Comparison of ENCODE assay signal across 16 cellular contexts in the genomic region with DNA sequence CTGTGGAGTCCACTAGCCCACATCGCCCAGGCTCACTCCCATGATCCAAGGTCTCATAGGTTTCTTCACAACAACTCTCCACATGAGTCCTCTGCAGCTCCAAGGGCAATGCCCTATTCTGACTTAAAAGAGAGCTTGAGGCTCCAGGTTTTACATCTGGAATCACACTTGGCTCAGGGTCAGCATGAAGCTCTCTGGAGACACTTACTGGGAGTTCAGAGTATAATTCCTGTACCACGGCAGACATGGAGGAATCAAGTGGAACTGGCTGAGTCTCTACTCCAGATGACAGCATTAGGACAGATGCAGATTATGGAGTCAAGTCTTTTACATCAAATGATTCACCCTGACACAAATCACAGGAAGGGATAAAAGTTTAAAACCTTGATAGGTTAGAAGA. TPM values are rescaled to one million over a fixed set of nuclear protein-coding genes. Genes with fewer than 3 reads are reported as not detected.
DNase-seq lines count a peak whose midpoint lies in the region; ATAC-seq lines count a peak whose summit lies in the region.
"Had no signal": no experiment of that assay in that cellular context is flagged by ENCODE, and none has a peak within 500 bp of the region (broad histone marks: within the 10 kb centered on the region; RNA-seq: fewer than 3 reads in every experiment).

No MANE protein-coding gene starts in this region.

- DNase-seq in Right ventricle myocardium superior = no peak
- no peak for DNase-seq in left cardiac atrium
- no peak for DNase-seq in T-cell
- no peak for DNase-seq in epithelial cell of prostate (ENCODE audit: low read depth, low spot score)
- no peak for DNase-seq in stimulated activated naive B cell treated with anti-CD40 and anti-IgM and Interleukin-4, amounts not matched to agents 10 μg/mL and 1 μg/mL and 100 μg/mL, for 72 hours
- no peak for DNase-seq in GF-D8 (lab: John Stamatoyannopoulos, UW)
- no peak for DNase-seq in stimulated activated CD4-positive, alpha-beta T cell treated with anti-CD3 and anti-CD28 coated beads, Interleukin-4, amount 100 ng/mL, for 4 hours
- DNase-seq: activated CD4-positive, CD25-positive, alpha-beta regulatory T cell; activated T-cell treated with anti-CD3 and anti-CD28 coated beads, Interleukin-2, amount 50 U/mL, for 48 hours; immature natural killer cell; midbrain; NCI-H2029 treated with DMSO at 0.1 percent for 48 hours; stimulated activated naive CD8-positive, alpha-beta T cell treated with anti-CD3 and anti-CD28 coated beads, Interleukin-15, Interleukin-2, amounts not matched to agents 100 U/mL and 50 U/mL, for 24 hours; SW 1271 had no signal

- ATAC-seq in Right ventricle myocardium superior (ENCODE audit: poor library complexity) = peak; percentile 18
- ATAC-seq in left cardiac atrium = no peak
- no peak for ATAC-seq in T-cell (replicated peaks in 1 of 4)
- ATAC-seq in stimulated activated naive B cell treated with anti-CD40 and anti-IgM and Interleukin-4, amounts not matched to agents 10 μg/mL and 1 μg/mL and 100 μg/mL, for 72 hours (replicated peaks) = no peak
- ATAC-seq in GM18502 (IDR thresholded peaks at IDR 0.05; ENCODE audit: poor library complexity, unreplicated experiment) = no peak
- ATAC-seq: stimulated activated naive CD8-positive, alpha-beta T cell treated with anti-CD3 and anti-CD28 coated beads, Interleukin-15, Interleukin-2, amounts not matched to agents 100 U/mL and 50 U/mL, for 24 hours had no signal

- H3K9me3 Mint-ChIP-seq in T-cell = no peaks in the 10 kb centered on the region
- no peaks in the 10 kb centered on the region for H3K9me3 Mint-ChIP-seq in stimulated activated naive B cell treated with anti-CD40 and anti-IgM and Interleukin-4, amounts not matched to agents 10 μg/mL and 1 μg/mL and 100 μg/mL, for 72 hours
- H3K9me3 Mint-ChIP-seq: immature natural killer cell had no signal

- peak overlapping the region; percentile 67 to 68 for H3K27ac Mint-ChIP-seq in T-cell
- peak overlapping the region; percentile 43 for H3K27ac Mint-ChIP-seq in stimulated activated naive B cell treated with anti-CD40 and anti-IgM and Interleukin-4, amounts not matched to agents 10 μg/mL and 1 μg/mL and 100 μg/mL, for 72 hours

- H3K27me3 Mint-ChIP-seq in T-cell = no peaks in the 10 kb centered on the region
- no peaks in the 10 kb centered on the region for H3K27me3 Mint-ChIP-seq in stimulated activated naive B cell treated with anti-CD40 and anti-IgM and Interleukin-4, amounts not matched to agents 10 μg/mL and 1 μg/mL and 100 μg/mL, for 72 hours

- H3K4me1 Mint-ChIP-seq in T-cell = peaks cover 43 to 59% (median 58%) of the 10 kb centered on the region in 3 donors
- peaks cover 24 to 49% of the 10 kb centered on the region in 2 donors for H3K4me1 Mint-ChIP-seq in stimulated activated naive B cell treated with anti-CD40 and anti-IgM and Interleukin-4, amounts not matched to agents 10 μg/mL and 1 μg/mL and 100 μg/mL, for 72 hours

- CTCF ChIA-PET in T-cell (lab: Charles Lee) = interaction anchor here in 1 of 2 donors (0.5 kb wide), 1 partner anchor 8 kb away, joined by 4 read pairs; no protein-coding TSS in a partner anchor

- H3K27ac ChIP-seq in epithelial cell of prostate = peak overlapping the region; percentile 3
- H3K27ac ChIP-seq: Peyer's patch had no signal

- H3K36me3 Mint-ChIP-seq in T-cell = peaks cover 24% of the 10 kb centered on the region
- peaks cover 35 to 44% of the 10 kb centered on the region in 2 donors for H3K36me3 Mint-ChIP-seq in stimulated activated naive B cell treated with anti-CD40 and anti-IgM and Interleukin-4, amounts not matched to agents 10 μg/mL and 1 μg/mL and 100 μg/mL, for 72 hours

- POLR2A ChIA-PET in T-cell (lab: Charles Lee) = no interaction called here

- peak overlapping the region in 1 of 3 donors; percentile 24 for H3K4me3 Mint-ChIP-seq in T-cell
- H3K4me3 Mint-ChIP-seq in stimulated activated naive B cell treated with anti-CD40 and anti-IgM and Interleukin-4, amounts not matched to agents 10 μg/mL and 1 μg/mL and 100 μg/mL, for 72 hours = no peak overlapping the region
- H3K4me3 Mint-ChIP-seq: immature natural killer cell had no signal

- intact Hi-C loops in Right ventricle myocardium superior (cut with DNase I) = no loop called here
- intact Hi-C loops in left cardiac atrium (cut with DNase I) = no loop called here

RNA-seq across cellular contexts. Expression of a gene that starts 11.4 kb away (rescaled TPM):
- total RNA-seq in Right ventricle myocardium superior = 17.8 TPM
- total RNA-seq in left cardiac atrium = 10 to 100 TPM; 21.2 to 23.6 TPM
- total RNA-seq in T-cell = 10 to 100 TPM; 48.0 to 63.0 (median 55.6) TPM

RNA-seq across cellular contexts. Expression of a gene that starts 15.3 kb away (rescaled TPM):
- total RNA-seq in Right ventricle myocardium superior (10.8 TPM), left cardiac atrium (10 to 100 TPM; 12.2 to 14.7 TPM), T-cell (10 to 100 TPM; 40.3 to 52.7 (median 49.0) TPM)
